8 cellular contexts compared by ENCODE assay signal in the genomic region with DNA sequence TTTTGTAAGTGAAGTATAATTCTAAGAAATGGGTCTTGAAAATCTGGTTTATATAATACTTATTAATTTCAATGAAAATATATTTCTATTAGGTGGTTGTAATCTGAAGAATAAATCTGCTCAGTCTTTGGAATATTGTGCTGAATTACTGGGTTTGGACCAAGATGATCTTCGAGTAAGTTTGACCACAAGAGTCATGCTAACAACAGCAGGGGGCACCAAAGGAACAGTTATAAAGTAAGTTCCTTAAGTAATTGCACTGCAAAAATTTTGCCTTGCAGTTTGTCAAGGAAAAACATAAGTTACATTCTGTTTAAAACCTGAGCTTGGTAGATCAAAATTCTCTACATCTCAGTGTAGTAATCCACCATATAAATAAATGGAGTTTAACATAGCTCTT.
A peak's percentile ranks its signal among the peaks of the same experiment; 100 is the strongest.
DNase-seq lines count a peak whose midpoint lies in the region; ATAC-seq, FAIRE-seq and TF ChIP-seq lines count a peak whose summit lies in the region.

No MANE protein-coding gene starts in this region.

- peak; percentile 72 for FAIRE-seq in A204.1 (lab: Jason Lieb, UNC)

- H3K9me3 Mint-ChIP-seq in mesothelial cell of epicardium = no peaks in the 10 kb centered on the region

- no peak overlapping the region for H3K4me3 ChIP-seq in WERI-Rb-1 (ENCODE audit: low read depth, low read length)

- peaks cover 10% of the 10 kb centered on the region for H3K36me3 Mint-ChIP-seq in mesothelial cell of epicardium

- peaks cover 11% of the 10 kb centered on the region for H3K4me1 Mint-ChIP-seq in mesothelial cell of epicardium

- H3K36me3 ChIP-seq in WERI-Rb-1 = no peaks in the 10 kb centered on the region; the same call in none of the 2 replicates

- TF ChIP-seq CTCF in LNCAP (IDR thresholded peaks at IDR 0.05) = peak; percentile 74
- TF ChIP-seq CTCF in WERI-Rb-1 (IDR thresholded peaks at IDR 0.05; ENCODE audit: low read depth, low read length) = 0 out of 2 replicates have a peak, but pooled peaks have one; percentile 37
- TF ChIP-seq CTCF in mesothelial cell of epicardium (IDR thresholded peaks at IDR 0.05; ENCODE audit: unreplicated experiment) = no peak

- DNase-seq in DMS114 treated with DMSO at 0.1 percent for 48 hours (lab: John Stamatoyannopoulos, UW; ENCODE audit: unreplicated experiment) = peak; percentile 37
- DNase-seq in WERI-Rb-1 = peak; percentile 35
- DNase-seq in iPS-NIHi7 (ENCODE audit: extremely low spot score) = peak; percentile 15
- DNase-seq in mesothelial cell of epicardium (ENCODE audit: low spot score in 2 of 2, unreplicated experiment in 2 of 2) = no peak

- H3K27ac Mint-ChIP-seq in mesothelial cell of epicardium = no peak overlapping the region

- no peak overlapping the region for H3K27ac ChIP-seq in WERI-Rb-1

- H3K9me3 ChIP-seq in WERI-Rb-1 (ENCODE audit: severe bottlenecking) = no peaks in the 10 kb centered on the region

- ATAC-seq in GM21723 (IDR thresholded peaks at IDR 0.05; ENCODE audit: unreplicated experiment) (no peak), HG03378 (IDR thresholded peaks at IDR 0.05; ENCODE audit: unreplicated experiment) (no peak)

- no peak overlapping the region for H3K4me3 Mint-ChIP-seq in mesothelial cell of epicardium

- no peaks in the 10 kb centered on the region for H3K27me3 ChIP-seq in WERI-Rb-1 (ENCODE audit: insufficient read depth, low read depth, severe bottlenecking)

- H3K27me3 Mint-ChIP-seq in mesothelial cell of epicardium (ENCODE audit: low read depth) = no peaks in the 10 kb centered on the region

Comparison
In these comparisons a context has a peak if more than half of its experiments do, and no peak if none do; other contexts are left out.
1. DNase-seq: peak in DMS114 treated with DMSO at 0.1 percent for 48 hours (single experiment), WERI-Rb-1 (single experiment) and iPS-NIHi7 (single experiment); none in mesothelial cell of epicardium (0 of 2).